Comparison of ENCODE assay signal across 1 cellular context in the genomic region with DNA sequence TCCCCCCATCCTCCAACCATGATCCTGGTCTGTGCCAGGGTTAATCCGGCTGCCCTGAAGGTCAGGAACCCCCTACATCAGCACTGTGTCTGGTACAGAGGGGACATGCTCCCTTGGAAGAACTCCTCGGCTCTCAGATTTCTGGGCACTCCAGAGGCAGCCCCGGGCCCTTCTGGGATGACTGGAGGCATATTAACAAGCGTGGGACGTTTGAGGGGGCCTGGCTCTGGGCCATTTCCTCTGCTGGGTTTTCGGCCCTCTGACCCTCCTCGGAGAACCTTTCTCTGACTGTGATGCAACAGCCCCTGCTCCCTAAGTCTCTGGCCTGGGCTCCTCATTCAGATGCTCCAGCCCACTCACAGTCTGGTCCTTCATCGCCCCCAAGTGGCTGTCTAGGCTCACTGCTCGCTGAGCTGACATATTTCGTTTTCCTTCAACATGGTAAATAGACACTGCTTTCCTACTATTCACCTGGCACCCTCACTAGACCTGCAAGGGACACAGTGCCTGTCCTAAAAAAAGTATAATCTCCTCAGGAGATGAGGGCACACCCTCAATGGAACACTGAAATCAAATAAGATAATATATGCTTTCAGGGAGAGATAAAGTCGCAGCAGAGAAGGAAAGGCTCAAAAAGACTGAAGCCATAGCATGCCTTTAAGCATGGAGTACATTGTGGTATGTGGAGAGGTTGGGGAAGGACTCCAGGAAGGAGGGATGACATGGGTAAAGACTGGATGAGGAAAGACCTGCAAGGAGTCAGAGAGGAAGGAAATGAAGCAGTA.
TF ChIP-seq lines count a peak whose summit lies in the region.

No MANE protein-coding gene starts in this region.

TF ChIP-seq in IMR-90, 13 proteins besides CTCF, POLR2A, EP300 and RAD21:
- TF ChIP-seq CEBPB (IDR thresholded peaks at IDR 0.05; ENCODE audit: low read depth, low read length) (peak; percentile 86), SMC3 (IDR thresholded peaks at IDR 0.05; ENCODE audit: low read depth, low read length) (peak; percentile 88), MAZ (IDR thresholded peaks at IDR 0.05; ENCODE audit: borderline replicate concordance, low read depth, low read length) (0 out of 2 replicates have a peak, but pooled peaks have one; percentile 19), FOS (IDR thresholded peaks at IDR 0.05; ENCODE audit: low read depth, low read length) (no peak)
